Comparison of ENCODE assay signal across 11 cellular contexts in genomic region chr3:169323580-169324453, GRCh38.
DNase-seq lines count a peak whose midpoint lies in the region; ATAC-seq and TF ChIP-seq lines count a peak whose summit lies in the region.
"Had no signal": no experiment of that assay in that cellular context is flagged by ENCODE, and none has a peak within 500 bp of the region (broad histone marks: within the 10 kb centered on the region; RNA-seq: fewer than 3 reads in every experiment).

No MANE protein-coding gene starts in this region.

- peaks cover 4% of the 10 kb centered on the region; the same call in 1 of the 2 replicates for H3K4me1 Mint-ChIP-seq in WTC11

- TF ChIP-seq CTCF in WTC11 (IDR thresholded peaks at IDR 0.05) (no peak), fibroblast of lung (conservative IDR thresholded peaks at IDR 0.05 in 1 of 2, IDR thresholded peaks at IDR 0.05 in 1 of 2; ENCODE audit: low read depth in 1 of 2, low read length in 2 of 2) (no peak), transverse colon (IDR thresholded peaks at IDR 0.05) (no peak), brain microvascular endothelial cell (IDR thresholded peaks at IDR 0.05; ENCODE audit: low read depth, low read length, missing control alignments) (no peak)

- H3K36me3 ChIP-seq in fibroblast of lung (ENCODE audit: control insufficient read depth, insufficient read depth, low read length) (no peaks in the 10 kb centered on the region), transverse colon (no peaks in the 10 kb centered on the region), brain microvascular endothelial cell (replicated peaks) (no peaks in the 10 kb centered on the region)

- no peak overlapping the region for H3K4me3 ChIP-seq in fibroblast of lung (replicated peaks in 1 of 4; ENCODE audit: control extremely low read depth in 1 of 4, insufficient read depth in 1 of 4, low read depth in 3 of 4, low read length in 4 of 4)
- no peak overlapping the region for H3K4me3 ChIP-seq in transverse colon
- no peak overlapping the region for H3K4me3 ChIP-seq in brain microvascular endothelial cell (ENCODE audit: low read depth, low read length)
- H3K4me3 ChIP-seq: PC-9 had no signal

- no peaks in the 10 kb centered on the region for H3K79me2 ChIP-seq in fibroblast of lung (ENCODE audit: control insufficient read depth, insufficient read depth, low read length)

- H3K27ac Mint-ChIP-seq in WTC11 = no peak overlapping the region
- H3K27ac Mint-ChIP-seq: natural killer cell treated with Interleukin-12 subunit alpha and Interleukin-12 subunit beta and Interleukin-15 and Interleukin-18, amount 100 ng/mL, for 72 hours had no signal

- H3K9me3 Mint-ChIP-seq in WTC11 = no peaks in the 10 kb centered on the region

- POLR2A ChIA-PET in WTC11 (lab: Charles Lee) = no interaction called here

- no peaks in the 10 kb centered on the region for H4K20me1 ChIP-seq in fibroblast of lung (ENCODE audit: control insufficient read depth, extremely low read depth, insufficient read depth, low read length)

- intact Hi-C loops in transverse colon (cut with DNase I; ENCODE audit: low total_unique reads) = no loop called here

- no peak for TF ChIP-seq EP300 in transverse colon (IDR thresholded peaks at IDR 0.05; ENCODE audit: low read depth)

- H3K4me1 ChIP-seq in fibroblast of lung (ENCODE audit: control insufficient read depth, extremely low read depth, insufficient read depth, low read length) (no peaks in the 10 kb centered on the region), transverse colon (peaks cover 0 to 25% (median 11%) of the 10 kb centered on the region in 4 donors)

- peak; percentile 79 for ATAC-seq in WTC11
- no peak for ATAC-seq in HG03025 (IDR thresholded peaks at IDR 0.05; ENCODE audit: low FRiP score, unreplicated experiment)

- H3K27me3 Mint-ChIP-seq in WTC11 (ENCODE audit: low read depth) = no peaks in the 10 kb centered on the region

- CTCF ChIA-PET in WTC11 (lab: Charles Lee) = no interaction called here

- H3K27ac ChIP-seq in fibroblast of lung (ENCODE audit: insufficient read depth, low read length) (no peak overlapping the region), transverse colon (peak overlapping the region in 3 of 4 donors; percentile 37 to 48 (median 45)), brain microvascular endothelial cell (no peak overlapping the region)
- H3K27ac ChIP-seq: PC-9 had no signal

- 42 to 52% methylated on average over 5 to 7 of the region's 7 CpGs for WGBS in transverse colon (ENCODE audit: low coverage in 1 of 2), 2 donors

- H3K9me3 ChIP-seq in fibroblast of lung (ENCODE audit: control insufficient read depth, insufficient read depth, low read depth, low read length) (no peaks in the 10 kb centered on the region), transverse colon (no peaks in the 10 kb centered on the region)

- TF ChIP-seq POLR2A in transverse colon (IDR thresholded peaks at IDR 0.05) = no peak

- no peak overlapping the region for H3K9ac ChIP-seq in fibroblast of lung (ENCODE audit: insufficient read depth, low read length)

- H3K36me3 Mint-ChIP-seq in WTC11 = no peaks in the 10 kb centered on the region

- H2AFZ ChIP-seq in fibroblast of lung (ENCODE audit: low read length) = peak overlapping the region; percentile 66
- H2AFZ ChIP-seq: PC-9 had no signal

- DNase-seq in WTC11 (ENCODE audit: low spot score) = no peak
- peak; percentile 65 to 83 for DNase-seq in fibroblast of lung (ENCODE audit: low read depth in 2 of 2)
- DNase-seq in midbrain (lab: John Stamatoyannopoulos, UW) = peak; percentile 74
- DNase-seq in transverse colon = no peak
- no peak for DNase-seq in brain microvascular endothelial cell
- DNase-seq in activated CD8-positive, alpha-beta memory T cell treated with anti-CD3 and anti-CD28 coated beads for 24 hours = no peak
- DNase-seq in NCI-H345 treated with DMSO at 0.1 percent for 48 hours (lab: John Stamatoyannopoulos, UW; ENCODE audit: unreplicated experiment) = no peak
- DNase-seq: NCI-H1436 treated with DMSO at 0.1 percent for 48 hours, PC-9 had no signal

- peak overlapping the region; percentile 17 for H3K4me2 ChIP-seq in fibroblast of lung (ENCODE audit: extremely low read depth, insufficient read depth, low read length)
- H3K4me2 ChIP-seq: PC-9 had no signal

- no peaks in the 10 kb centered on the region for H3K27me3 ChIP-seq in fibroblast of lung (ENCODE audit: control insufficient read depth, insufficient read depth, low read length)
- H3K27me3 ChIP-seq in transverse colon = no peaks in the 10 kb centered on the region
- no peaks in the 10 kb centered on the region for H3K27me3 ChIP-seq in brain microvascular endothelial cell (replicated peaks)

- no peak overlapping the region for H3K4me3 Mint-ChIP-seq in WTC11
- H3K4me3 Mint-ChIP-seq: natural killer cell treated with Interleukin-12 subunit alpha and Interleukin-12 subunit beta and Interleukin-15 and Interleukin-18, amount 100 ng/mL, for 72 hours had no signal

- in situ Hi-C loops in transverse colon (cut with MboI; ENCODE audit: low pct_ligation_motif_present in 1 of 4, low pct_unique_long_range_greater_than_20kb in 1 of 4, low sequenced_read_pairs in 3 of 4) = no loop called here
- in situ Hi-C loops in brain microvascular endothelial cell (cut with HindIII; ENCODE audit: low pct_ligation_motif_present, low sequenced_read_pairs) = no loop called here

TF ChIP-seq in WTC11, 78 proteins besides CTCF, POLR2A, EP300 and RAD21:
- TF ChIP-seq MXD4 (CRISPR knock-in tag; IDR thresholded peaks at IDR 0.05; ENCODE audit: borderline replicate concordance) = no peak
- no peak for TF ChIP-seq ZNF423 (CRISPR knock-in tag; IDR thresholded peaks at IDR 0.05)
- no peak for TF ChIP-seq ZNF671 (CRISPR knock-in tag; IDR thresholded peaks at IDR 0.05)
- TF ChIP-seq MYBL2 (CRISPR knock-in tag; IDR thresholded peaks at IDR 0.05) = no peak
- no peak for TF ChIP-seq HMGA2 (CRISPR knock-in tag; IDR thresholded peaks at IDR 0.05)
- no peak for TF ChIP-seq RORB (CRISPR knock-in tag; IDR thresholded peaks at IDR 0.05)
- TF ChIP-seq FOXK1 (CRISPR knock-in tag; IDR thresholded peaks at IDR 0.05) = no peak
- TF ChIP-seq TEAD4 (CRISPR knock-in tag; IDR thresholded peaks at IDR 0.05) = no peak
- no peak for TF ChIP-seq PREB (CRISPR knock-in tag; IDR thresholded peaks at IDR 0.05; ENCODE audit: borderline replicate concordance)

Comparison
In these comparisons a context has a peak if more than half of its experiments do, and no peak if none do; other contexts are left out.
1. DNase-seq: peak in fibroblast of lung (2 of 2) and midbrain (single experiment); none in WTC11 (single experiment), transverse colon (single experiment), brain microvascular endothelial cell (single experiment), activated CD8-positive, alpha-beta memory T cell treated with anti-CD3 and anti-CD28 coated beads for 24 hours (single experiment) and NCI-H345 treated with DMSO at 0.1 percent for 48 hours (single experiment).
2. H3K27ac ChIP-seq: peak in transverse colon (3 of 4); none in fibroblast of lung (single experiment) and brain microvascular endothelial cell (single experiment).